Comparison of ENCODE assay signal across 2 cellular contexts in genomic region chr13:113843864-113844556, GRCh38.
TF ChIP-seq lines count a peak whose summit lies in the region.

No MANE protein-coding gene starts in this region.

TF ChIP-seq in IMR-90, 13 proteins besides CTCF, POLR2A, EP300 and RAD21:
- TF ChIP-seq MXI1 (IDR thresholded peaks at IDR 0.05; ENCODE audit: borderline replicate concordance, low read depth, low read length), result no peak
- TF ChIP-seq ELK1 (IDR thresholded peaks at IDR 0.05; ENCODE audit: borderline replicate concordance, low read depth, low read length), result no peak
- TF ChIP-seq BHLHE40 (IDR thresholded peaks at IDR 0.05; ENCODE audit: low read depth, low read length), result no peak
- no peak for TF ChIP-seq RFX5 (IDR thresholded peaks at IDR 0.05; ENCODE audit: low read depth, low read length)
- no peak for TF ChIP-seq CEBPB (IDR thresholded peaks at IDR 0.05; ENCODE audit: low read depth, low read length)
- TF ChIP-seq MAZ (IDR thresholded peaks at IDR 0.05; ENCODE audit: borderline replicate concordance, low read depth, low read length), result no peak
- no peak for TF ChIP-seq SMC3 (IDR thresholded peaks at IDR 0.05; ENCODE audit: low read depth, low read length)
- TF ChIP-seq USF2 (IDR thresholded peaks at IDR 0.05; ENCODE audit: low read depth, low read length), result no peak
- no peak for TF ChIP-seq RCOR1 (IDR thresholded peaks at IDR 0.05; ENCODE audit: insufficient replicate concordance, low read length)
- no peak for TF ChIP-seq FOS (IDR thresholded peaks at IDR 0.05; ENCODE audit: low read depth, low read length)
- no peak for TF ChIP-seq CHD1 (IDR thresholded peaks at IDR 0.05; ENCODE audit: low read depth, low read length)

TF ChIP-seq in H1, 55 proteins besides CTCF, POLR2A, EP300 and RAD21:
- TF ChIP-seq SAP30 (IDR thresholded peaks at IDR 0.05; ENCODE audit: insufficient read depth, insufficient replicate concordance, low read length) (no peak), SP2 (IDR thresholded peaks at IDR 0.05; ENCODE audit: low read length) (no peak), BCL11A (IDR thresholded peaks at IDR 0.05; ENCODE audit: low read depth in 2 of 2, low read length in 2 of 2) (no peak), CEBPB (IDR thresholded peaks at IDR 0.05; ENCODE audit: low read depth, low read length) (no peak), CTBP2 (IDR thresholded peaks at IDR 0.05; ENCODE audit: borderline replicate concordance, insufficient read depth, insufficient read length, low read length) (no peak), SP1 (IDR thresholded peaks at IDR 0.05; ENCODE audit: low read depth, low read length) (no peak), TBP (IDR thresholded peaks at IDR 0.05; ENCODE audit: low read depth, low read length) (no peak), SUZ12 (IDR thresholded peaks at IDR 0.05; ENCODE audit: low read length) (no peak), MAX (IDR thresholded peaks at IDR 0.05) (no peak), POU5F1 (IDR thresholded peaks at IDR 0.05; ENCODE audit: low read depth, low read length) (no peak), YY1 (IDR thresholded peaks at IDR 0.05; ENCODE audit: low read depth, low read length) (no peak), SIX5 (IDR thresholded peaks at IDR 0.05; ENCODE audit: low read depth, low read length) (no peak), RBBP5 (IDR thresholded peaks at IDR 0.05; ENCODE audit: borderline replicate concordance, low read depth, low read length) (no peak), E2F6 (IDR thresholded peaks at IDR 0.05) (no peak), SRF (IDR thresholded peaks at IDR 0.05; ENCODE audit: low read depth, low read length) (no peak), SIRT6 (IDR thresholded peaks at IDR 0.05; ENCODE audit: low read length) (no peak), HDAC2 (IDR thresholded peaks at IDR 0.05; ENCODE audit: borderline replicate concordance in 1 of 2, low read depth in 2 of 2, low read length in 2 of 2) (no peak)
